ENCODE assay signal across 13 cellular contexts in genomic region chr5:94422819-94423218, GRCh38.
DNase-seq lines count a peak whose midpoint lies in the region; ATAC-seq lines count a peak whose summit lies in the region.
"Had no signal": no experiment of that assay in that cellular context is flagged by ENCODE, and none has a peak within 500 bp of the region (broad histone marks: within the 10 kb centered on the region; RNA-seq: fewer than 3 reads in every experiment).

No MANE protein-coding gene starts in this region.

- ATAC-seq in HG03469 (IDR thresholded peaks at IDR 0.05; ENCODE audit: unreplicated experiment) (no peak), GM18520 (IDR thresholded peaks at IDR 0.05; ENCODE audit: unreplicated experiment) (no peak)
- no peak for ATAC-seq in stimulated activated naive CD8-positive, alpha-beta T cell treated with anti-CD3 and anti-CD28 coated beads, Interleukin-15, amount 100 ng/mL, for 72 hours

- no peak overlapping the region for H3K27ac Mint-ChIP-seq in stimulated activated naive CD8-positive, alpha-beta T cell treated with anti-CD3 and anti-CD28 coated beads, Interleukin-15, amount 100 ng/mL, for 72 hours
- H3K27ac Mint-ChIP-seq: naive B cell had no signal

- no peaks in the 10 kb centered on the region for H3K27me3 Mint-ChIP-seq in stimulated activated naive CD8-positive, alpha-beta T cell treated with anti-CD3 and anti-CD28 coated beads, Interleukin-15, amount 100 ng/mL, for 72 hours
- H3K27me3 Mint-ChIP-seq: naive B cell had no signal

- no peak overlapping the region for H3K4me3 ChIP-seq in HUES48 (ENCODE audit: low read depth, low read length)
- H3K4me3 ChIP-seq: hepatocyte had no signal

- no peak overlapping the region for H3K9ac ChIP-seq in HUES48 (ENCODE audit: low read depth, low read length)

- H3K9me3 Mint-ChIP-seq in stimulated activated naive CD8-positive, alpha-beta T cell treated with anti-CD3 and anti-CD28 coated beads, Interleukin-15, amount 100 ng/mL, for 72 hours = peaks cover 1 to 3% of the 10 kb centered on the region in 2 donors

- peaks cover 13% of the 10 kb centered on the region; the same call in 1 of the 2 replicates for H3K4me1 ChIP-seq in HUES48 (ENCODE audit: control insufficient read depth, insufficient read depth, low read length)

- no peaks in the 10 kb centered on the region for H3K27me3 ChIP-seq in HUES48 (ENCODE audit: control insufficient read depth, insufficient read depth, low read length)
- H3K27me3 ChIP-seq: hepatocyte had no signal

- H3K9me3 ChIP-seq in HUES48 (ENCODE audit: control insufficient read depth, insufficient read depth, low read length) = no peaks in the 10 kb centered on the region

- H3K4me1 Mint-ChIP-seq in stimulated activated naive CD8-positive, alpha-beta T cell treated with anti-CD3 and anti-CD28 coated beads, Interleukin-15, amount 100 ng/mL, for 72 hours = no peaks in the 10 kb centered on the region
- H3K4me1 Mint-ChIP-seq: naive B cell had no signal

- peak overlapping the region; percentile 67 for H3K27ac ChIP-seq in HUES48 (ENCODE audit: low read depth, low read length)
- H3K27ac ChIP-seq: hepatocyte had no signal

- no peaks in the 10 kb centered on the region for H3K36me3 ChIP-seq in HUES48 (ENCODE audit: control insufficient read depth, insufficient read depth, low read length)

- DNase-seq in DMS53 treated with DMSO at 0.1 percent for 48 hours (lab: John Stamatoyannopoulos, UW; ENCODE audit: unreplicated experiment) (peak; percentile 92), astrocyte of the hippocampus (ENCODE audit: low read depth, low spot score) (peak; percentile 68), kidney tubule cell (ENCODE audit: low spot score) (peak; percentile 72), NCI-H146 treated with DMSO at 0.1 percent for 48 hours (lab: John Stamatoyannopoulos, UW; ENCODE audit: unreplicated experiment) (no peak)
- no peak for DNase-seq in stimulated activated naive CD8-positive, alpha-beta T cell treated with anti-CD3 and anti-CD28 coated beads, Interleukin-15, amount 100 ng/mL, for 72 hours
- DNase-seq: activated CD8-positive, alpha-beta memory T cell treated with anti-CD3 and anti-CD28 coated beads, Interleukin-2, amount 50 U/mL, for 4 hours; GDM1; naive B cell; NCI-H2081 treated with DMSO at 0.1 percent for 48 hours had no signal

- H3K4me3 Mint-ChIP-seq in stimulated activated naive CD8-positive, alpha-beta T cell treated with anti-CD3 and anti-CD28 coated beads, Interleukin-15, amount 100 ng/mL, for 72 hours = no peak overlapping the region
- H3K4me3 Mint-ChIP-seq: naive B cell had no signal

Comparison
In these comparisons a context has a peak if more than half of its experiments do, and no peak if none do; other contexts are left out.
1. DNase-seq: peak in DMS53 treated with DMSO at 0.1 percent for 48 hours (single experiment), astrocyte of the hippocampus (single experiment) and kidney tubule cell (single experiment); none in stimulated activated naive CD8-positive, alpha-beta T cell treated with anti-CD3 and anti-CD28 coated beads, Interleukin-15, amount 100 ng/mL, for 72 hours (0 of 2) and NCI-H146 treated with DMSO at 0.1 percent for 48 hours (single experiment).